8 cellular contexts compared by ENCODE assay signal in genomic region chr1:206556748-206557635, GRCh38. TPM values are rescaled to one million over a fixed set of nuclear protein-coding genes. Genes with fewer than 3 reads are reported as not detected.
A peak's percentile ranks its signal among the peaks of the same experiment; 100 is the strongest.
DNase-seq lines count a peak whose midpoint lies in the region; ATAC-seq and TF ChIP-seq lines count a peak whose summit lies in the region.

No MANE protein-coding gene starts in this region.

- H4K20me1 ChIP-seq in osteoblast (ENCODE audit: insufficient read depth, low read length), result no peaks in the 10 kb centered on the region

- DNase-seq in CD8-positive, alpha-beta T cell, result peak; percentile 72 to 95 (median 92)
- peak; percentile 70 to 73 for DNase-seq in SJCRH30
- peak; percentile 84 for DNase-seq in activated gamma-delta T cell treated with anti-CD3 and anti-CD28 coated beads, Interleukin-2, amount 50 U/mL, for 16 hours (ENCODE audit: low read depth)
- peak; percentile 75 for DNase-seq in glutamatergic neuron
- peak; percentile 90 for DNase-seq in osteoblast (ENCODE audit: insufficient read length, low spot score, missing footprints)

- peak overlapping the region; percentile 94 for H3K4me3 ChIP-seq in CD8-positive, alpha-beta T cell (ENCODE audit: low read depth, low read length)
- H3K4me3 ChIP-seq in SJCRH30 (peak overlapping the region; percentile 71), osteoblast (ENCODE audit: insufficient read depth, low read length) (peak overlapping the region; percentile 69), thymus (ENCODE audit: low read length) (peak overlapping the region; percentile 98)

- no peak for TF ChIP-seq RAD21 in Ishikawa (IDR thresholded peaks at IDR 0.05; ENCODE audit: low read depth)

- no peak for TF ChIP-seq EP300 in Ishikawa (IDR thresholded peaks at IDR 0.05; ENCODE audit: borderline replicate concordance)

- H3K79me2 ChIP-seq in osteoblast (ENCODE audit: insufficient read depth, low read length), result no peaks in the 10 kb centered on the region

- peak overlapping the region; percentile 56 for H2AFZ ChIP-seq in osteoblast (ENCODE audit: low read length)

- POLR2A ChIA-PET in CD8-positive, alpha-beta T cell (lab: Charles Lee), result interaction anchor here (0.6 to 17.2 kb wide), 9 partner anchors 11 to 1194 kb away, joined by 3 to 320 read pairs (median 4); partner anchors contain the start of gene EIF2D

- CTCF ChIA-PET in CD8-positive, alpha-beta T cell (lab: Charles Lee), result interaction anchor here (1.0 to 26.7 kb wide), 5 partner anchors 11 to 95 kb away, joined by 3 to 709 read pairs (median 35); no protein-coding TSS in a partner anchor

- H3K4me1 ChIP-seq in CD8-positive, alpha-beta T cell (ENCODE audit: insufficient read depth, low read length), result peaks cover 69% of the 10 kb centered on the region
- H3K4me1 ChIP-seq in SJCRH30 (peaks cover 22% of the 10 kb centered on the region), osteoblast (ENCODE audit: insufficient read depth, low read length) (peaks cover 12% of the 10 kb centered on the region), thymus (ENCODE audit: control insufficient read depth, insufficient read depth, low read length) (peaks cover 46% of the 10 kb centered on the region)

- under 1% methylated on average over 67 of the region's 67 CpGs for WGBS in thymus

- peaks cover 42% of the 10 kb centered on the region for H3K36me3 Mint-ChIP-seq in CD8-positive, alpha-beta T cell
- peaks cover 5% of the 10 kb centered on the region for H3K36me3 Mint-ChIP-seq in glutamatergic neuron (ENCODE audit: unreplicated experiment)

- peak overlapping the region; percentile 95 for H3K4me3 Mint-ChIP-seq in CD8-positive, alpha-beta T cell
- H3K4me3 Mint-ChIP-seq in glutamatergic neuron (ENCODE audit: unreplicated experiment), result peak overlapping the region; percentile 80

- H3K27ac Mint-ChIP-seq in CD8-positive, alpha-beta T cell, result peak overlapping the region; percentile 95
- H3K27ac Mint-ChIP-seq in glutamatergic neuron (ENCODE audit: unreplicated experiment), result no peak overlapping the region

- H3K9me3 Mint-ChIP-seq in CD8-positive, alpha-beta T cell, result no peaks in the 10 kb centered on the region
- no peaks in the 10 kb centered on the region for H3K9me3 Mint-ChIP-seq in glutamatergic neuron (ENCODE audit: unreplicated experiment)

- no peaks in the 10 kb centered on the region for H3K27me3 Mint-ChIP-seq in CD8-positive, alpha-beta T cell (ENCODE audit: low read depth)
- H3K27me3 Mint-ChIP-seq in glutamatergic neuron (ENCODE audit: unreplicated experiment), result peaks cover 5% of the 10 kb centered on the region

- H3K4me1 Mint-ChIP-seq in CD8-positive, alpha-beta T cell (ENCODE audit: low read depth), result peaks cover 79% of the 10 kb centered on the region
- peaks cover 24% of the 10 kb centered on the region for H3K4me1 Mint-ChIP-seq in glutamatergic neuron (ENCODE audit: low read depth, unreplicated experiment)

- no peaks in the 10 kb centered on the region for H3K9me3 ChIP-seq in CD8-positive, alpha-beta T cell (ENCODE audit: low read length)
- H3K9me3 ChIP-seq in SJCRH30 (replicated peaks) (no peaks in the 10 kb centered on the region), osteoblast (ENCODE audit: low read depth, low read length) (no peaks in the 10 kb centered on the region), thymus (ENCODE audit: control insufficient read depth) (no peaks in the 10 kb centered on the region)

- intact Hi-C loops in CD8-positive, alpha-beta T cell (cut with DNase I, micrococcal nuclease), result loop anchor here (1.0 to 5.0 kb wide), 6 partner anchors 18 to 365 kb away; partner anchors contain the start of genes EIF2D (in 1 of the 2), FCMR (in 1 of the 2) and RASSF5 (in 1 of the 2)

- no peaks in the 10 kb centered on the region for H3K27me3 ChIP-seq in CD8-positive, alpha-beta T cell (ENCODE audit: insufficient read depth, low read length)
- H3K27me3 ChIP-seq in SJCRH30 (no peaks in the 10 kb centered on the region), osteoblast (ENCODE audit: insufficient read depth, low read length) (peaks cover 12% of the 10 kb centered on the region), thymus (ENCODE audit: control insufficient read depth, insufficient read depth) (no peaks in the 10 kb centered on the region)

- H3K27ac ChIP-seq in CD8-positive, alpha-beta T cell (ENCODE audit: low read depth, low read length), result peak overlapping the region; percentile 81
- H3K27ac ChIP-seq in SJCRH30, result no peak overlapping the region; the same call in 1 of the 2 replicates
- H3K27ac ChIP-seq in osteoblast (ENCODE audit: low read depth, low read length), result no peak overlapping the region
- peak overlapping the region; percentile 97 for H3K27ac ChIP-seq in thymus (ENCODE audit: low read depth)

- peaks cover 9% of the 10 kb centered on the region for H3K36me3 ChIP-seq in CD8-positive, alpha-beta T cell (ENCODE audit: insufficient read depth, low read length)
- no peaks in the 10 kb centered on the region for H3K36me3 ChIP-seq in SJCRH30
- H3K36me3 ChIP-seq in osteoblast (ENCODE audit: insufficient read depth, low read length), result no peaks in the 10 kb centered on the region
- H3K36me3 ChIP-seq in thymus (ENCODE audit: control insufficient read depth, insufficient read depth), result peaks cover 4% of the 10 kb centered on the region

- TF ChIP-seq CTCF in CD8-positive, alpha-beta T cell (IDR thresholded peaks at IDR 0.05), result no peak
- TF ChIP-seq CTCF in glutamatergic neuron (IDR thresholded peaks at IDR 0.05; ENCODE audit: partially characterized antibody, unreplicated experiment) (no peak), osteoblast (IDR thresholded peaks at IDR 0.05; ENCODE audit: extremely low read depth, low read depth, low read length) (no peak)

- peak; percentile 64 for ATAC-seq in CD8-positive, alpha-beta T cell
- ATAC-seq in GM21381 (IDR thresholded peaks at IDR 0.05; ENCODE audit: unreplicated experiment), result peak; percentile 56

- peak overlapping the region; percentile 80 for H3K4me2 ChIP-seq in osteoblast (ENCODE audit: insufficient read depth, low read length)

TF ChIP-seq in Ishikawa, 13 proteins besides CTCF, POLR2A, EP300 and RAD21:
- TF ChIP-seq ZBTB7A (IDR thresholded peaks at IDR 0.05; ENCODE audit: low read depth) (peak; percentile 46; the same call in 1 of the 2 replicates), MAX (IDR thresholded peaks at IDR 0.05) (0 out of 2 replicates have a peak, but pooled peaks have one; percentile 13), TAF1 (IDR thresholded peaks at IDR 0.05; ENCODE audit: low read depth) (peak; percentile 33; the same call in 1 of the 2 replicates), NFIC (IDR thresholded peaks at IDR 0.05) (no peak), USF1 (IDR thresholded peaks at IDR 0.05) (no peak), CEBPB (IDR thresholded peaks at IDR 0.05) (no peak), YY1 (IDR thresholded peaks at IDR 0.05; ENCODE audit: low read depth) (0 out of 2 replicates have a peak, but pooled peaks have one; percentile 15), REST (IDR thresholded peaks at IDR 0.05; ENCODE audit: low read depth) (peak; percentile 43)

RNA-seq across cellular contexts. Expression of gene RASSF5, which starts 49.7 kb away (rescaled TPM):
- total RNA-seq in CD8-positive, alpha-beta T cell, result 100 to 1,000 TPM; 209 to 213 TPM
- total RNA-seq in SJCRH30 (2014; rRNA removed; shearing (Covaris generic)), result 9.5 TPM in 2 replicates
- 2.7 TPM for total RNA-seq in glutamatergic neuron (ENCODE audit: unreplicated experiment)
- total RNA-seq in osteoblast, result 0.59 and 0.72 TPM in 2 replicates
- polyA plus RNA-seq in thymus, result 54.3 TPM

RNA-seq across cellular contexts. Expression of gene EIF2D, which starts 55.3 kb away (rescaled TPM):
- total RNA-seq in CD8-positive, alpha-beta T cell, result 10 to 100 TPM; 42.0 to 49.2 TPM
- total RNA-seq in SJCRH30 (2014; rRNA removed; shearing (Covaris generic)), result 36.7 and 39.6 TPM in 2 replicates
- total RNA-seq in glutamatergic neuron (ENCODE audit: unreplicated experiment) (19.5 TPM), osteoblast (52.8 and 53.6 TPM in 2 replicates)
- 43.2 TPM for polyA plus RNA-seq in thymus

Comparison
In these comparisons a context has a peak if more than half of its experiments do, and no peak if none do; other contexts are left out.
1. H3K27ac ChIP-seq: peak in CD8-positive, alpha-beta T cell (single experiment) and thymus (single experiment); none in SJCRH30 (single experiment) and osteoblast (single experiment).
2. RNA of gene RASSF5, which starts 49.7 kb away (total RNA-seq): 209 to 213 TPM in CD8-positive, alpha-beta T cell; 9.5 TPM in SJCRH30, 2.7 TPM in glutamatergic neuron (single experiment) and 0.59 to 0.72 TPM in osteoblast; every median in the first group is over 10 times any median in the second.
3. Peak in every context shown above with its lines, with median percentiles within 50 percentile points of each other: DNase-seq and H3K4me3 ChIP-seq.